ENCODE assay signal across 17 cellular contexts in genomic region chr9:82563094-82563493, GRCh38.
"Had no signal": no experiment of that assay in that cellular context is flagged by ENCODE, and none has a peak within 500 bp of the region (broad histone marks: within the 10 kb centered on the region; RNA-seq: fewer than 3 reads in every experiment).

No MANE protein-coding gene starts in this region.

- H3K4me1 ChIP-seq: foreskin keratinocyte, right atrium auricular region had no signal

- FAIRE-seq: endothelial cell of umbilical vein, small intestine had no signal

- H3K27me3 ChIP-seq: foreskin keratinocyte, ovary, right atrium auricular region had no signal

- DNase-seq: effector CD4-positive, alpha-beta T cell; endodermal cell; erythroblast; foreskin keratinocyte; hippocampal formation; mammary epithelial cell; mucosa of descending colon; natural killer cell; nucleus accumbens; ovary; small intestine; stimulated activated CD4-positive, alpha-beta T cell treated with anti-CD3 and anti-CD28 coated beads, Interleukin-12 subunit alpha, Interleukin-12 subunit beta, amount 100 ng/mL, for 4 hours; stimulated activated naive CD4-positive, alpha-beta T cell treated with Interleukin-2 at 50 U/mL for 16 hours; trophoblast cell had no signal

- ATAC-seq: foreskin keratinocyte, mucosa of descending colon, natural killer cell had no signal

- H3K27ac ChIP-seq: coronary artery, foreskin keratinocyte, ovary, right atrium auricular region had no signal

- H3K36me3 ChIP-seq: ovary, right atrium auricular region had no signal

- H3K9me3 ChIP-seq: mucosa of descending colon, right atrium auricular region had no signal

- H3K4me3 ChIP-seq: coronary artery, mucosa of descending colon, ovary, right atrium auricular region had no signal
